ENCODE assay signal across 8 cellular contexts in the genomic region with DNA sequence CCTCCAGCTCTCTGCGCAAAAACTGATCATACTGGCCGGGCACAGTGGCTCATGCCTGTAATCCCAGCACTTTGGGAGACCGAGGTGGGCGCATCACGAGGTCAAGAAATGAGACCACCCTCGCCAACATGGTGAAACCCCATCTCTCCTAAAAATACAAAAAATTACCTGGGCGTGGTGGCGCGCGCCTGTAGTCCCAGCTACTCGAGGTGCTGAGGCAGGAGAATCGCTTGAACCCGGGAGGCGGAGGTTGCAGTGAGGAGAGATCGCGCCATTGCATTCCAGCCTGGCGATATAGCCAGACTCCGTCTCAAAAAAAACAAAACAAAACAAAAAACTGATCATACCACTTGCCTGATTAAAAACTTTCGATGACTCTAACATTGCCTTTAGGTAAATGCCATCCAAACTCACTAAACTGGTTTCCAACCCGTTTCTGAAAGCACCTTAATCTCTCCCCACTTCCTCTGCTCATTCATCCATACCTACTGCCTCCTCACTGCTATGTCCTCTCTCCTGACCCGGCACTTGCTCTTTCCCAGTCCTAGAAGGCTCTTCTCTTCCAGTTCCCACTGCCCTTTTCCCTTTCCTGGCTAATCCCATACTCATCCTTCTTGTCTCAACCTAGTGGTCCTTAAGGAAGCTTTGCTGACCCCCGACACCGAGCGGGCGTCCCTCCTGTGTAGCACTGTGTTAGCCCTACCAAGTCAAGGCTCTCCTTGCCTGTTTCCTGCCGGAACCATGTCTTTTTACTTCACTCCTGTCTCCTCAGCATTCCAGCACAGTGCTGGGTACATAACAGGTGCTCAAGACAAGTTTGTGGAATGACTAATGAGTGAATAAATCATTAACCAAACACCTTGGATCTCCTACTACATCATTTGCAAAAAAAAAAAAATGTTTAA. TPM values are rescaled to one million over a fixed set of nuclear protein-coding genes. Genes with fewer than 3 reads are reported as not detected.
A peak's percentile ranks its signal among the peaks of the same experiment; 100 is the strongest.
DNase-seq lines count a peak whose midpoint lies in the region; ATAC-seq, FAIRE-seq and TF ChIP-seq lines count a peak whose summit lies in the region.

No MANE protein-coding gene starts in this region.

- DNase-seq in cerebellum (ENCODE audit: low spot score) (peak; percentile 10), mucosa of descending colon (peak; percentile 44 to 58 (median 57)), GM12892 (ENCODE audit: insufficient read length) (no peak), GF-D8 (lab: John Stamatoyannopoulos, UW) (no peak), NK-92 (lab: John Stamatoyannopoulos, UW; ENCODE audit: unreplicated experiment) (no peak)

- H3K4me1 ChIP-seq in HUES64 (ENCODE audit: insufficient read depth, low read length) = peaks cover 28% of the 10 kb centered on the region
- peaks cover 18% of the 10 kb centered on the region for H3K4me1 ChIP-seq in mucosa of descending colon (ENCODE audit: low read depth)

- ATAC-seq in GM21619 (IDR thresholded peaks at IDR 0.05; ENCODE audit: unreplicated experiment) (peak; percentile 23), mucosa of descending colon (peak; percentile 69)

- no peak for FAIRE-seq in GM12892 (lab: Jason Lieb, UNC)

- peak overlapping the region; percentile 96 for H3K9ac ChIP-seq in HUES64 (ENCODE audit: low read depth, low read length)

- 91% methylated on average over 26 of the region's 26 CpGs for WGBS in HUES64

- intact Hi-C loops in mucosa of descending colon (cut with DNase I, micrococcal nuclease) = no loop called here

- H3K9me3 ChIP-seq in HUES64 (ENCODE audit: insufficient read depth, low read depth, low read length) (peaks cover 5% of the 10 kb centered on the region; the same call in 1 of the 2 replicates), mucosa of descending colon (no peaks in the 10 kb centered on the region)

- peaks cover 18% of the 10 kb centered on the region for H3K36me3 ChIP-seq in HUES64 (ENCODE audit: insufficient read depth, low read length)
- H3K36me3 ChIP-seq in mucosa of descending colon (ENCODE audit: low read depth) = no peaks in the 10 kb centered on the region

- no peak for TF ChIP-seq CTCF in mucosa of descending colon (IDR thresholded peaks at IDR 0.05)

- H3K27ac ChIP-seq in HUES64 (ENCODE audit: low read depth, low read length) = peak overlapping the region; percentile 83

- H3K4me3 ChIP-seq in GM08714 (ENCODE audit: low read length) = peak overlapping the region; percentile 99; the same call in 1 of the 2 replicates
- H3K4me3 ChIP-seq in HUES64 (ENCODE audit: low read length) = peak overlapping the region; percentile 98
- H3K4me3 ChIP-seq in mucosa of descending colon = peak overlapping the region; percentile 63

- TF ChIP-seq POLR2A in GM12892 (IDR thresholded peaks at IDR 0.05; ENCODE audit: low read depth, low read length) = no peak

- H3K27me3 ChIP-seq in HUES64 (ENCODE audit: insufficient read depth, low read length) = no peaks in the 10 kb centered on the region

RNA-seq across cellular contexts. Expression of a gene that starts 0.7 kb away (rescaled TPM):
- 31.2 TPM for polyA plus RNA-seq in HUES64 (2013, experiment 1 of 2)
- 32.1 TPM for polyA plus RNA-seq in HUES64 (2013, experiment 2 of 2)
- total RNA-seq in cerebellum (57.0 TPM), mucosa of descending colon (10 to 100 TPM; 21.2 to 26.8 (median 25.5) TPM)
- polyA plus RNA-seq in GM12892 (2012; ENCODE audit: missing spikeins) = 46.3 TPM

RNA-seq across cellular contexts. Expression of a gene that starts 30.3 kb away (rescaled TPM):
- polyA plus RNA-seq in HUES64 (2013, experiment 1 of 2) = 0.40 TPM
- polyA plus RNA-seq in HUES64 (2013, experiment 2 of 2) = 0.25 TPM
- total RNA-seq in cerebellum (6.2 TPM), mucosa of descending colon (10 to 100 TPM in 1 of 3 donors, 1 to 10 TPM in 2; 2.9 to 19.0 (median 4.1) TPM)
- polyA plus RNA-seq in GM12892 (2012; ENCODE audit: missing spikeins) = 0.25 TPM

Comparison
In these comparisons a context has a peak if more than half of its experiments do, and no peak if none do; other contexts are left out.
1. DNase-seq: peak in cerebellum (single experiment) and mucosa of descending colon (3 of 3); none in GM12892 (single experiment), GF-D8 (single experiment) and NK-92 (single experiment).
2. Peak in every context shown above with its lines, with median percentiles within 50 percentile points of each other: H3K4me3 ChIP-seq.